ENCODE assay signal across 12 cellular contexts in the genomic region with DNA sequence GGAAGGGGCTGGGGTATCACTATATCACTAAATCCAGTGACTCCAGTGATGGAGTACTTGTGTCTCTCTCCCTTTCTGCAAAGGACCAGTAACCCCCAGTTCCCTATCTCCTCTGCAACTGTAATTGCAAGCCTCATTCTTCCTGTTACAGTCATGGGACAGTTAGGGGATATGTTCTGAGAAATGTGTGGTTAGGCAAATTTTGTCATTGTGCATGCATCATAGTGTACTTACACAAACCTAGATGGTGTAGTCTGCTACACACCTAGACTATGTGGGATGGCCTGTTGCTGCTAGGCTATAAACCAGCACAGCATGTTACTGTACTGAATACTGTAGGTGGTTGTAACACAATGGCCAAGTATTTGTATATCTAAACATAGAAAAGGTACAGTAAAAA.
DNase-seq lines count a peak whose midpoint lies in the region; ATAC-seq, FAIRE-seq and TF ChIP-seq lines count a peak whose summit lies in the region.
"Had no signal": no experiment of that assay in that cellular context is flagged by ENCODE, and none has a peak within 500 bp of the region (broad histone marks: within the 10 kb centered on the region; RNA-seq: fewer than 3 reads in every experiment).

No MANE protein-coding gene starts in this region.

- no peaks in the 10 kb centered on the region for H3K9me3 Mint-ChIP-seq in T-helper 2 cell treated with Interferon-gamma antibody and Interleukin-4, amounts not matched to agents 5 μg/mL and 100 μg/mL, for 36 hours
- no peaks in the 10 kb centered on the region for H3K9me3 Mint-ChIP-seq in nephron progenitor cell

- TF ChIP-seq CTCF in GM12865 (IDR thresholded peaks at IDR 0.05; ENCODE audit: insufficient read depth, low read depth, low read length, missing control alignments) (no peak), nephron progenitor cell (IDR thresholded peaks at IDR 0.05) (no peak)

- H3K27me3 Mint-ChIP-seq in T-helper 2 cell treated with Interferon-gamma antibody and Interleukin-4, amounts not matched to agents 5 μg/mL and 100 μg/mL, for 36 hours (ENCODE audit: low read depth) = peaks cover 2% of the 10 kb centered on the region
- peaks cover 10% of the 10 kb centered on the region for H3K27me3 Mint-ChIP-seq in nephron progenitor cell (ENCODE audit: low read depth, poor library complexity)

- peak overlapping the region; percentile 74 for H3K27ac Mint-ChIP-seq in T-helper 2 cell treated with Interferon-gamma antibody and Interleukin-4, amounts not matched to agents 5 μg/mL and 100 μg/mL, for 36 hours
- no peak overlapping the region for H3K27ac Mint-ChIP-seq in nephron progenitor cell

- H3K4me1 Mint-ChIP-seq in T-helper 2 cell treated with Interferon-gamma antibody and Interleukin-4, amounts not matched to agents 5 μg/mL and 100 μg/mL, for 36 hours (ENCODE audit: low read depth) = peaks cover 57% of the 10 kb centered on the region
- H3K4me1 Mint-ChIP-seq in nephron progenitor cell = peaks cover 28% of the 10 kb centered on the region

- DNase-seq in GM12865 (ENCODE audit: low read depth) (peak; percentile 32), nephron progenitor cell (no peak), GM19240 (ENCODE audit: insufficient read length, low spot score) (no peak), RCC 7860 (ENCODE audit: low spot score) (no peak), cerebellar nuclear complex (lab: John Stamatoyannopoulos, UW) (no peak)
- peak; percentile 22 for DNase-seq in T-helper 2 cell treated with Interferon-gamma antibody and Interleukin-4, amounts not matched to agents 5 μg/mL and 100 μg/mL, for 36 hours (ENCODE audit: low spot score)
- DNase-seq in activated effector memory CD4-positive, alpha-beta T cell treated with Interleukin-2 at 50 U/mL for 16 hours = no peak
- DNase-seq: NCI-H1105, NCI-H774 had no signal

- peak; percentile 31 for ATAC-seq in HG03469 (IDR thresholded peaks at IDR 0.05; ENCODE audit: unreplicated experiment)

- H3K4me3 Mint-ChIP-seq in T-helper 2 cell treated with Interferon-gamma antibody and Interleukin-4, amounts not matched to agents 5 μg/mL and 100 μg/mL, for 36 hours = peak overlapping the region; percentile 91
- peak overlapping the region; percentile 96 for H3K4me3 Mint-ChIP-seq in nephron progenitor cell

- H3K36me3 Mint-ChIP-seq in T-helper 2 cell treated with Interferon-gamma antibody and Interleukin-4, amounts not matched to agents 5 μg/mL and 100 μg/mL, for 36 hours (ENCODE audit: low read depth) = peaks cover 25% of the 10 kb centered on the region
- peaks cover 14% of the 10 kb centered on the region for H3K36me3 Mint-ChIP-seq in nephron progenitor cell (ENCODE audit: low read depth)

- no peak overlapping the region for H3K4me3 ChIP-seq in GM12865 (ENCODE audit: low read depth, low read length)
- H3K4me3 ChIP-seq: cardiac muscle cell, right atrium auricular region had no signal

- FAIRE-seq in RCC 7860 (lab: Jason Lieb, UNC) = no peak

Comparison
In these comparisons a context has a peak if more than half of its experiments do, and no peak if none do; other contexts are left out.
1. DNase-seq: peak in GM12865 (single experiment) and T-helper 2 cell treated with Interferon-gamma antibody and Interleukin-4, amounts not matched to agents 5 μg/mL and 100 μg/mL, for 36 hours (single experiment); none in nephron progenitor cell (single experiment), GM19240 (single experiment), RCC 7860 (single experiment), activated effector memory CD4-positive, alpha-beta T cell treated with Interleukin-2 at 50 U/mL for 16 hours (single experiment) and cerebellar nuclear complex (0 of 2).